Comparison of ENCODE assay signal across 9 cellular contexts in genomic region chr16:5490499-5490898, GRCh38.
DNase-seq lines count a peak whose midpoint lies in the region; ATAC-seq, FAIRE-seq and TF ChIP-seq lines count a peak whose summit lies in the region.
"Had no signal": no experiment of that assay in that cellular context is flagged by ENCODE, and none has a peak within 500 bp of the region (broad histone marks: within the 10 kb centered on the region; RNA-seq: fewer than 3 reads in every experiment).

No MANE protein-coding gene starts in this region.

- H2AK5ac ChIP-seq in H9 (ENCODE audit: insufficient read length, low read length), result no peak overlapping the region

- no peak overlapping the region for H4K91ac ChIP-seq in H9 (ENCODE audit: insufficient read length, low read depth, low read length)

- H3K4me1 ChIP-seq in H9 (ENCODE audit: insufficient read depth, low read length), result no peaks in the 10 kb centered on the region
- no peaks in the 10 kb centered on the region for H3K4me1 ChIP-seq in keratinocyte (ENCODE audit: control insufficient read depth, extremely low read depth, insufficient read depth, low read length)
- H3K4me1 ChIP-seq: BLaER1 had no signal

- no peak overlapping the region for H4K5ac ChIP-seq in H9 (ENCODE audit: insufficient read length, low read depth, low read length)

- H3K4ac ChIP-seq in H9 (ENCODE audit: low read depth, low read length), result no peak overlapping the region

- no peaks in the 10 kb centered on the region for H3K9me1 ChIP-seq in keratinocyte (ENCODE audit: control insufficient read depth, extremely low read depth, insufficient read depth, low read length)

- no peak overlapping the region for H2BK12ac ChIP-seq in H9 (ENCODE audit: insufficient read length, low read depth, low read length)

- no peaks in the 10 kb centered on the region for H3K79me1 ChIP-seq in H9 (ENCODE audit: insufficient read depth, low read depth, low read length, poor library complexity, severe bottlenecking)

- H3K9me3 Mint-ChIP-seq in H9, result no peaks in the 10 kb centered on the region

- H3K36me3 ChIP-seq in keratinocyte (ENCODE audit: control insufficient read depth in 2 of 2, extremely low read depth in 1 of 2, insufficient read depth in 2 of 2, low read length in 2 of 2), result no peaks in the 10 kb centered on the region
- H3K36me3 ChIP-seq: BLaER1 had no signal

- H3K4me3 ChIP-seq in keratinocyte (ENCODE audit: control insufficient read depth in 2 of 3, extremely low read depth in 1 of 3, insufficient read depth in 2 of 3, low read depth in 1 of 3, low read length in 3 of 3), result no peak overlapping the region
- H3K4me3 ChIP-seq: BLaER1 had no signal

- H3K27me3 Mint-ChIP-seq in H9 (ENCODE audit: low read depth), result peaks cover 5% of the 10 kb centered on the region

- no CpG with 5 or more reads among the region's 18 CpGs for WGBS in H9 (ENCODE audit: extremely low coverage, insufficient read length, low lambda C conversion rate)

- H3K9me3 ChIP-seq in H9 (ENCODE audit: control insufficient read depth, low read depth, low read length) (no peaks in the 10 kb centered on the region), keratinocyte (ENCODE audit: control insufficient read depth, low read depth, low read length) (peaks cover 9% of the 10 kb centered on the region)
- H3K9me3 ChIP-seq: BLaER1 had no signal

- H3K9ac ChIP-seq in H9 (ENCODE audit: extremely low read depth, insufficient read length, low read length) (no peak overlapping the region), keratinocyte (ENCODE audit: control insufficient read depth, extremely low read depth, insufficient read depth, low read length) (no peak overlapping the region)
- H3K9ac ChIP-seq: BLaER1 had no signal

- peaks cover 0 to 3% of the 10 kb centered on the region in 2 experiments; a peak in 1 of 4 replicates for H3K4me1 Mint-ChIP-seq in H9

- no peak overlapping the region for H3K23ac ChIP-seq in H9 (ENCODE audit: insufficient read length, low read depth, low read length)

- ATAC-seq in HG02623 (IDR thresholded peaks at IDR 0.05; ENCODE audit: unreplicated experiment), result no peak
- ATAC-seq in GM18520 (IDR thresholded peaks at IDR 0.05; ENCODE audit: unreplicated experiment), result no peak

- H2BK120ac ChIP-seq in H9 (ENCODE audit: low read depth, low read length, poor library complexity, severe bottlenecking), result no peak overlapping the region

- H3K27ac Mint-ChIP-seq in H9, result no peak overlapping the region

- no peak overlapping the region for H2BK5ac ChIP-seq in H9 (ENCODE audit: insufficient read length, low read length)

- no peak overlapping the region for H2BK20ac ChIP-seq in H9 (ENCODE audit: low read depth, low read length, poor library complexity, severe bottlenecking)

- no peak overlapping the region for H2BK15ac ChIP-seq in H9 (ENCODE audit: low read depth, low read length)

- no peak overlapping the region for H3K56ac ChIP-seq in H9 (ENCODE audit: insufficient read length, low read depth, low read length)

- TF ChIP-seq CTCF in H9 (conservative IDR thresholded peaks at IDR 0.05) (peak; percentile 99), VCaP (conservative IDR thresholded peaks at IDR 0.05) (peak; percentile 66), keratinocyte (optimal IDR thresholded peaks at IDR 0.05 in 1 of 3, IDR thresholded peaks at IDR 0.05 in 1 of 3, conservative IDR thresholded peaks at IDR 0.05 in 1 of 3; ENCODE audit: extremely low read depth in 1 of 3, insufficient read depth in 2 of 3, low read length in 3 of 3) (peak in 2 of 3 experiments; percentile 4)

- H3K27ac ChIP-seq in H9 (ENCODE audit: insufficient read length, low read depth, low read length) (no peak overlapping the region), VCaP (no peak overlapping the region), keratinocyte (ENCODE audit: control insufficient read depth, insufficient read depth, low read length) (no peak overlapping the region)
- H3K27ac ChIP-seq: BLaER1 had no signal

- H3K18ac ChIP-seq in H9 (ENCODE audit: insufficient read length, low read depth, low read length), result no peak overlapping the region

- dilution Hi-C loops in keratinocyte (cut with MboI; ENCODE audit: extremely low pct_ligation_motif_present, low sequenced_read_pairs), result no loop called here

- H3K79me2 ChIP-seq in H9 (ENCODE audit: insufficient read depth, low read length) (no peaks in the 10 kb centered on the region), keratinocyte (ENCODE audit: control insufficient read depth, insufficient read depth, low read length) (no peaks in the 10 kb centered on the region)

- H2AFZ ChIP-seq in H9 (ENCODE audit: low read length) (no peak overlapping the region), keratinocyte (ENCODE audit: control insufficient read depth, low read length) (no peak overlapping the region)

- no peak overlapping the region for H3K4me3 Mint-ChIP-seq in H9

- H4K8ac ChIP-seq in H9 (replicated peaks; ENCODE audit: insufficient read length, low read depth, low read length), result no peak overlapping the region

- no peaks in the 10 kb centered on the region for H4K20me1 ChIP-seq in H9 (ENCODE audit: control insufficient read depth, insufficient read depth, insufficient read length)
- no peaks in the 10 kb centered on the region for H4K20me1 ChIP-seq in keratinocyte (ENCODE audit: control insufficient read depth, extremely low read depth, insufficient read depth, low read length)
- H4K20me1 ChIP-seq: BLaER1 had no signal

- H3T11ph ChIP-seq in H9 (ENCODE audit: low read length), result no peak overlapping the region

- H3K23me2 ChIP-seq in H9 (ENCODE audit: insufficient read length, low read depth, low read length, poor library complexity, severe bottlenecking), result no peaks in the 10 kb centered on the region

- H3K36me3 Mint-ChIP-seq in H9 (ENCODE audit: insufficient read depth in 1 of 3, low read depth in 3 of 3), result no peaks in the 10 kb centered on the region

- no peak for FAIRE-seq in keratinocyte (lab: Jason Lieb, UNC)

- no peak overlapping the region for H3K14ac ChIP-seq in H9 (ENCODE audit: insufficient read depth, low read length)

- H3K4me2 ChIP-seq in H9 (ENCODE audit: insufficient read depth, insufficient read length, low read length) (no peak overlapping the region), keratinocyte (ENCODE audit: control insufficient read depth, extremely low read depth, insufficient read depth, low read depth, low read length) (no peak overlapping the region)
- H3K4me2 ChIP-seq: BLaER1 had no signal

- no peaks in the 10 kb centered on the region for H3K27me3 ChIP-seq in H9 (ENCODE audit: insufficient read depth, low read length)
- H3K27me3 ChIP-seq in keratinocyte (ENCODE audit: control insufficient read depth, extremely low read depth, insufficient read depth, low read length), result no peaks in the 10 kb centered on the region
- H3K27me3 ChIP-seq: BLaER1 had no signal

- DNase-seq in NCI-H1694 (lab: John Stamatoyannopoulos, UW) (peak; percentile 11), NCI-H1694 treated with DMSO at 0.1 percent for 48 hours (lab: John Stamatoyannopoulos, UW) (no peak), H9 (peak; percentile 65), keratinocyte (ENCODE audit: low read depth, low spot score) (no peak), dedifferentiated amniotic fluid mesenchymal stem cell (ENCODE audit: extremely low spot score) (no peak)

Comparison
In these comparisons a context has a peak if more than half of its experiments do, and no peak if none do; other contexts are left out.
1. DNase-seq: peak in NCI-H1694 (single experiment) and H9 (single experiment); none in NCI-H1694 treated with DMSO at 0.1 percent for 48 hours (single experiment), keratinocyte (single experiment) and dedifferentiated amniotic fluid mesenchymal stem cell (single experiment).
2. CTCF ChIP-seq: peak in every context shown above with its lines; median percentile 99 in H9; 66 in VCaP; 4 in keratinocyte.